Comparison of ENCODE assay signal across 1 cellular context in the genomic region with DNA sequence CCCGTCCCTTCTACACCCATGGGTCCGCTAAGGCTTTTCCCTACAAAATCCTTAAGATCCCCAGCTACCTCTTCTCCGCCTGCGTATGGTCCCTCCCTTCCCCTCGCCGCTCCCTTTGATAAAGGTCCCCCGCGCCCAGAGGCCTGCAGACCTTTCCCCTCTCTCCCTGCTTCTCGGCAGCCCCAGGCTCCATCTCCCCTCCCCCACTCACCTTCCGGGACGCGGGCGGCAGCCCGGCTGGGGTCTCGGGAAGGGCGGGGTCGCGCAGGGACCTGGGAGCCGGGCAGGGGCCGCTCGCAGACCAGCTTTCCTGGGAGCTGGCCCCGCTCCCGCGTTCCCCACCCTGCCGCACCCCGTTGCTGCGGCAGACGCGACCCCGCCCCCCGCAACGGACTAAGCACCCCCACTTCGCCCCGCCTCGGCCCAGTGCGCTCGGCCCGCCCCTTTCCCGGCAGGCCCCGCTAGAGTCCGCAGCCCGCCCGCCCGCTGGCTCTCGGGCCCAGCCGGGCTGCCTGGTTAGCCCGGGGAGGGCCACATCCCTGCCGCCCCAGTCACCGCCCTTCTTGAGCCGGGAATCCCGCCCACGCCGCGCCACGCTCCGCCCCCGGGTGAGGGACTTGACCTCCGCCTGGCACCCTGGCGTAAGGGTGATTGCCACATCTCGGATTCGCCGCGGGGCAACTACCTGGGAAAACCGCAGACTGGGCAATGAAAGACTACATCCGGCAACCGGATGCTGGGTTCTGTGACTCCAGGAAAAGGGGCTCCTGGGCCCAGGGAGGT.
A peak's percentile ranks its signal among the peaks of the same experiment; 100 is the strongest.
TF ChIP-seq lines count a peak whose summit lies in the region.

A gene with protein sequence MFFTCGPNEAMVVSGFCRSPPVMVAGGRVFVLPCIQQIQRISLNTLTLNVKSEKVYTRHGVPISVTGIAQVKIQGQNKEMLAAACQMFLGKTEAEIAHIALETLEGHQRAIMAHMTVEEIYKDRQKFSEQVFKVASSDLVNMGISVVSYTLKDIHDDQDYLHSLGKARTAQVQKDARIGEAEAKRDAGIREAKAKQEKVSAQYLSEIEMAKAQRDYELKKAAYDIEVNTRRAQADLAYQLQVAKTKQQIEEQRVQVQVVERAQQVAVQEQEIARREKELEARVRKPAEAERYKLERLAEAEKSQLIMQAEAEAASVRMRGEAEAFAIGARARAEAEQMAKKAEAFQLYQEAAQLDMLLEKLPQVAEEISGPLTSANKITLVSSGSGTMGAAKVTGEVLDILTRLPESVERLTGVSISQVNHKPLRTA (minus strand): TSS at position 372 of the 783 bp plus-strand sequence. CDS start 498 bp downstream, outside the sequence.

TF ChIP-seq in HEK293, 187 proteins besides CTCF, POLR2A, EP300 and RAD21 (continued from another document and continues in another):
- TF ChIP-seq, protein P1, sequence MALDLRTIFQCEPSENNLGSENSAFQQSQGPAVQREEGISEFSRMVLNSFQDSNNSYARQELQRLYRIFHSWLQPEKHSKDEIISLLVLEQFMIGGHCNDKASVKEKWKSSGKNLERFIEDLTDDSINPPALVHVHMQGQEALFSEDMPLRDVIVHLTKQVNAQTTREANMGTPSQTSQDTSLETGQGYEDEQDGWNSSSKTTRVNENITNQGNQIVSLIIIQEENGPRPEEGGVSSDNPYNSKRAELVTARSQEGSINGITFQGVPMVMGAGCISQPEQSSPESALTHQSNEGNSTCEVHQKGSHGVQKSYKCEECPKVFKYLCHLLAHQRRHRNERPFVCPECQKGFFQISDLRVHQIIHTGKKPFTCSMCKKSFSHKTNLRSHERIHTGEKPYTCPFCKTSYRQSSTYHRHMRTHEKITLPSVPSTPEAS (tag by site-specific recombination; IDR thresholded peaks at IDR 0.05) = no peak
- no peak for TF ChIP-seq ZNF311 (tag by site-specific recombination; IDR thresholded peaks at IDR 0.05; ENCODE audit: borderline replicate concordance)
- TF ChIP-seq ZNF391 (tag by site-specific recombination; IDR thresholded peaks at IDR 0.05; ENCODE audit: borderline replicate concordance, low read depth) = peak; percentile 34; the same call in 1 of the 2 replicates
- TF ChIP-seq ZNF561 (tag by site-specific recombination; IDR thresholded peaks at IDR 0.05; ENCODE audit: borderline replicate concordance) = peak; percentile 74; the same call in 1 of the 2 replicates
- TF ChIP-seq ZNF211 (tag by site-specific recombination; IDR thresholded peaks at IDR 0.05; ENCODE audit: low read depth) = no peak
- peak; percentile 77; the same call in 1 of the 2 replicates for TF ChIP-seq PRDM1 (tag by site-specific recombination; IDR thresholded peaks at IDR 0.05)
- TF ChIP-seq, protein P2, sequence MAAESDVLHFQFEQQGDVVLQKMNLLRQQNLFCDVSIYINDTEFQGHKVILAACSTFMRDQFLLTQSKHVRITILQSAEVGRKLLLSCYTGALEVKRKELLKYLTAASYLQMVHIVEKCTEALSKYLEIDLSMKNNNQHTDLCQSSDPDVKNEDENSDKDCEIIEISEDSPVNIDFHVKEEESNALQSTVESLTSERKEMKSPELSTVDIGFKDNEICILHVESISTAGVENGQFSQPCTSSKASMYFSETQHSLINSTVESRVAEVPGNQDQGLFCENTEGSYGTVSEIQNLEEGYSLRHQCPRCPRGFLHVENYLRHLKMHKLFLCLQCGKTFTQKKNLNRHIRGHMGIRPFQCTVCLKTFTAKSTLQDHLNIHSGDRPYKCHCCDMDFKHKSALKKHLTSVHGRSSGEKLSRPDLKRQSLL (tag by site-specific recombination; IDR thresholded peaks at IDR 0.05) = peak; percentile 18; the same call in 1 of the 2 replicates
- TF ChIP-seq ZNF585B (tag by site-specific recombination; IDR thresholded peaks at IDR 0.05) = no peak
- peak; percentile 81 for TF ChIP-seq ZBTB48 (tag by site-specific recombination; IDR thresholded peaks at IDR 0.05)
- no peak for TF ChIP-seq ZFP37 (tag by site-specific recombination; IDR thresholded peaks at IDR 0.05)
- TF ChIP-seq REPIN1 (tag by site-specific recombination; IDR thresholded peaks at IDR 0.05; ENCODE audit: low read depth) = no peak
- TF ChIP-seq ZNF175 (tag by site-specific recombination; IDR thresholded peaks at IDR 0.05) = no peak
- TF ChIP-seq ZNF548 (tag by site-specific recombination; IDR thresholded peaks at IDR 0.05) = no peak
- TF ChIP-seq HOXD13 (CRISPR knock-in tag; IDR thresholded peaks at IDR 0.05; ENCODE audit: borderline replicate concordance) = no peak; the same call in 1 of the 2 replicates
- TF ChIP-seq ZNF266 (tag by site-specific recombination; IDR thresholded peaks at IDR 0.05; ENCODE audit: low read depth) = no peak
- peak; percentile 76 for TF ChIP-seq ZNF501 (tag by site-specific recombination; IDR thresholded peaks at IDR 0.05)
- no peak for TF ChIP-seq ZBTB1 (tag by site-specific recombination; IDR thresholded peaks at IDR 0.05)
- TF ChIP-seq GLIS2 (tag by site-specific recombination; IDR thresholded peaks at IDR 0.05) = peak; percentile 90; the same call in 1 of the 2 replicates
- TF ChIP-seq ZNF37A (tag by site-specific recombination; IDR thresholded peaks at IDR 0.05) = no peak
- TF ChIP-seq ZNF792 (tag by site-specific recombination; IDR thresholded peaks at IDR 0.05) = no peak
- peak; percentile 82; the same call in 1 of the 2 replicates for TF ChIP-seq ZBTB20 (tag by site-specific recombination; IDR thresholded peaks at IDR 0.05)
- TF ChIP-seq, protein P3, sequence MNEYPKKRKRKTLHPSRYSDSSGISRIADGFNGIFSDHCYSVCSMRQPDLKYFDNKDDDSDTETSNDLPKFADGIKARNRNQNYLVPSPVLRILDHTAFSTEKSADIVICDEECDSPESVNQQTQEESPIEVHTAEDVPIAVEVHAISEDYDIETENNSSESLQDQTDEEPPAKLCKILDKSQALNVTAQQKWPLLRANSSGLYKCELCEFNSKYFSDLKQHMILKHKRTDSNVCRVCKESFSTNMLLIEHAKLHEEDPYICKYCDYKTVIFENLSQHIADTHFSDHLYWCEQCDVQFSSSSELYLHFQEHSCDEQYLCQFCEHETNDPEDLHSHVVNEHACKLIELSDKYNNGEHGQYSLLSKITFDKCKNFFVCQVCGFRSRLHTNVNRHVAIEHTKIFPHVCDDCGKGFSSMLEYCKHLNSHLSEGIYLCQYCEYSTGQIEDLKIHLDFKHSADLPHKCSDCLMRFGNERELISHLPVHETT (tag by site-specific recombination; IDR thresholded peaks at IDR 0.05) = peak; percentile 38; the same call in 1 of the 2 replicates
- TF ChIP-seq ZNF155 (tag by site-specific recombination; IDR thresholded peaks at IDR 0.05) = no peak
- no peak for TF ChIP-seq TCF7L2 (IDR thresholded peaks at IDR 0.05; ENCODE audit: borderline replicate concordance, low read depth, low read length)
- 0 out of 2 replicates have a peak, but pooled peaks have one; percentile 14 for TF ChIP-seq ZNF2 (tag by site-specific recombination; IDR thresholded peaks at IDR 0.05)
- TF ChIP-seq, protein P4, sequence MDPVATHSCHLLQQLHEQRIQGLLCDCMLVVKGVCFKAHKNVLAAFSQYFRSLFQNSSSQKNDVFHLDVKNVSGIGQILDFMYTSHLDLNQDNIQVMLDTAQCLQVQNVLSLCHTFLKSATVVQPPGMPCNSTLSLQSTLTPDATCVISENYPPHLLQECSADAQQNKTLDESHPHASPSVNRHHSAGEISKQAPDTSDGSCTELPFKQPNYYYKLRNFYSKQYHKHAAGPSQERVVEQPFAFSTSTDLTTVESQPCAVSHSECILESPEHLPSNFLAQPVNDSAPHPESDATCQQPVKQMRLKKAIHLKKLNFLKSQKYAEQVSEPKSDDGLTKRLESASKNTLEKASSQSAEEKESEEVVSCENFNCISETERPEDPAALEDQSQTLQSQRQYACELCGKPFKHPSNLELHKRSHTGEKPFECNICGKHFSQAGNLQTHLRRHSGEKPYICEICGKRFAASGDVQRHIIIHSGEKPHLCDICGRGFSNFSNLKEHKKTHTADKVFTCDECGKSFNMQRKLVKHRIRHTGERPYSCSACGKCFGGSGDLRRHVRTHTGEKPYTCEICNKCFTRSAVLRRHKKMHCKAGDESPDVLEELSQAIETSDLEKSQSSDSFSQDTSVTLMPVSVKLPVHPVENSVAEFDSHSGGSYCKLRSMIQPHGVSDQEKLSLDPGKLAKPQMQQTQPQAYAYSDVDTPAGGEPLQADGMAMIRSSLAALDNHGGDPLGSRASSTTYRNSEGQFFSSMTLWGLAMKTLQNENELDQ (tag by site-specific recombination; IDR thresholded peaks at IDR 0.05; ENCODE audit: low read depth) = no peak
- TF ChIP-seq SP7 (tag by site-specific recombination; IDR thresholded peaks at IDR 0.05) = peak; percentile 96
- TF ChIP-seq ZNF10 (tag by site-specific recombination; IDR thresholded peaks at IDR 0.05) = no peak
- no peak for TF ChIP-seq MEIS1 (CRISPR knock-in tag; IDR thresholded peaks at IDR 0.05; ENCODE audit: borderline replicate concordance)
- TF ChIP-seq ZNF335 (tag by site-specific recombination; conservative IDR thresholded peaks at IDR 0.05) = peak; percentile 71
- TF ChIP-seq RBAK (tag by site-specific recombination; IDR thresholded peaks at IDR 0.05) = no peak
- no peak for TF ChIP-seq ZNF555 (tag by site-specific recombination; conservative IDR thresholded peaks at IDR 0.05)
- TF ChIP-seq, protein P5, sequence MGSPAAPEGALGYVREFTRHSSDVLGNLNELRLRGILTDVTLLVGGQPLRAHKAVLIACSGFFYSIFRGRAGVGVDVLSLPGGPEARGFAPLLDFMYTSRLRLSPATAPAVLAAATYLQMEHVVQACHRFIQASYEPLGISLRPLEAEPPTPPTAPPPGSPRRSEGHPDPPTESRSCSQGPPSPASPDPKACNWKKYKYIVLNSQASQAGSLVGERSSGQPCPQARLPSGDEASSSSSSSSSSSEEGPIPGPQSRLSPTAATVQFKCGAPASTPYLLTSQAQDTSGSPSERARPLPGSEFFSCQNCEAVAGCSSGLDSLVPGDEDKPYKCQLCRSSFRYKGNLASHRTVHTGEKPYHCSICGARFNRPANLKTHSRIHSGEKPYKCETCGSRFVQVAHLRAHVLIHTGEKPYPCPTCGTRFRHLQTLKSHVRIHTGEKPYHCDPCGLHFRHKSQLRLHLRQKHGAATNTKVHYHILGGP (tag by site-specific recombination; IDR thresholded peaks at IDR 0.05) = peak; percentile 33; the same call in 1 of the 2 replicates
- TF ChIP-seq ZNF133 (tag by site-specific recombination; IDR thresholded peaks at IDR 0.05) = no peak
- TF ChIP-seq, protein P6, sequence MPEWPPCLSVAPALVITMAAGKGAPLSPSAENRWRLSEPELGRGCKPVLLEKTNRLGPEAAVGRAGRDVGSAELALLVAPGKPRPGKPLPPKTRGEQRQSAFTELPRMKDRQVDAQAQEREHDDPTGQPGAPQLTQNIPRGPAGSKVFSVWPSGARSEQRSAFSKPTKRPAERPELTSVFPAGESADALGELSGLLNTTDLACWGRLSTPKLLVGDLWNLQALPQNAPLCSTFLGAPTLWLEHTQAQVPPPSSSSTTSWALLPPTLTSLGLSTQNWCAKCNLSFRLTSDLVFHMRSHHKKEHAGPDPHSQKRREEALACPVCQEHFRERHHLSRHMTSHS (tag by site-specific recombination; IDR thresholded peaks at IDR 0.05) = no peak
- no peak for TF ChIP-seq ZNF169 (tag by site-specific recombination; IDR thresholded peaks at IDR 0.05)
- no peak for TF ChIP-seq ZNF354C (tag by site-specific recombination; IDR thresholded peaks at IDR 0.05; ENCODE audit: borderline replicate concordance, low read depth)
- TF ChIP-seq, protein P7, sequence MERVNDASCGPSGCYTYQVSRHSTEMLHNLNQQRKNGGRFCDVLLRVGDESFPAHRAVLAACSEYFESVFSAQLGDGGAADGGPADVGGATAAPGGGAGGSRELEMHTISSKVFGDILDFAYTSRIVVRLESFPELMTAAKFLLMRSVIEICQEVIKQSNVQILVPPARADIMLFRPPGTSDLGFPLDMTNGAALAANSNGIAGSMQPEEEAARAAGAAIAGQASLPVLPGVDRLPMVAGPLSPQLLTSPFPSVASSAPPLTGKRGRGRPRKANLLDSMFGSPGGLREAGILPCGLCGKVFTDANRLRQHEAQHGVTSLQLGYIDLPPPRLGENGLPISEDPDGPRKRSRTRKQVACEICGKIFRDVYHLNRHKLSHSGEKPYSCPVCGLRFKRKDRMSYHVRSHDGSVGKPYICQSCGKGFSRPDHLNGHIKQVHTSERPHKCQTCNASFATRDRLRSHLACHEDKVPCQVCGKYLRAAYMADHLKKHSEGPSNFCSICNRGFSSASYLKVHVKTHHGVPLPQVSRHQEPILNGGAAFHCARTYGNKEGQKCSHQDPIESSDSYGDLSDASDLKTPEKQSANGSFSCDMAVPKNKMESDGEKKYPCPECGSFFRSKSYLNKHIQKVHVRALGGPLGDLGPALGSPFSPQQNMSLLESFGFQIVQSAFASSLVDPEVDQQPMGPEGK (tag by site-specific recombination; IDR thresholded peaks at IDR 0.05) = peak; percentile 97
- TF ChIP-seq, protein P8, sequence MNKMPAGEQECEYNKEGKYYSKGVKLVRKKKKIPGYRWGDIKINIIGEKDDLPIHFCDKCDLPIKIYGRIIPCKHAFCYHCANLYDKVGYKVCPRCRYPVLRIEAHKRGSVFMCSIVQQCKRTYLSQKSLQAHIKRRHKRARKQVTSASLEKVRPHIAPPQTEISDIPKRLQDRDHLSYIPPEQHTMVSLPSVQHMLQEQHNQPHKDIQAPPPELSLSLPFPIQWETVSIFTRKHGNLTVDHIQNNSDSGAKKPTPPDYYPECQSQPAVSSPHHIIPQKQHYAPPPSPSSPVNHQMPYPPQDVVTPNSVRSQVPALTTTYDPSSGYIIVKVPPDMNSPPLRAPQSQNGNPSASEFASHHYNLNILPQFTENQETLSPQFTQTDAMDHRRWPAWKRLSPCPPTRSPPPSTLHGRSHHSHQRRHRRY (tag by site-specific recombination; IDR thresholded peaks at IDR 0.05) = no peak
- TF ChIP-seq ZNF701 (tag by site-specific recombination; IDR thresholded peaks at IDR 0.05) = no peak
- TF ChIP-seq ZNF174 (tag by site-specific recombination; IDR thresholded peaks at IDR 0.05) = no peak
- TF ChIP-seq, protein P9, sequence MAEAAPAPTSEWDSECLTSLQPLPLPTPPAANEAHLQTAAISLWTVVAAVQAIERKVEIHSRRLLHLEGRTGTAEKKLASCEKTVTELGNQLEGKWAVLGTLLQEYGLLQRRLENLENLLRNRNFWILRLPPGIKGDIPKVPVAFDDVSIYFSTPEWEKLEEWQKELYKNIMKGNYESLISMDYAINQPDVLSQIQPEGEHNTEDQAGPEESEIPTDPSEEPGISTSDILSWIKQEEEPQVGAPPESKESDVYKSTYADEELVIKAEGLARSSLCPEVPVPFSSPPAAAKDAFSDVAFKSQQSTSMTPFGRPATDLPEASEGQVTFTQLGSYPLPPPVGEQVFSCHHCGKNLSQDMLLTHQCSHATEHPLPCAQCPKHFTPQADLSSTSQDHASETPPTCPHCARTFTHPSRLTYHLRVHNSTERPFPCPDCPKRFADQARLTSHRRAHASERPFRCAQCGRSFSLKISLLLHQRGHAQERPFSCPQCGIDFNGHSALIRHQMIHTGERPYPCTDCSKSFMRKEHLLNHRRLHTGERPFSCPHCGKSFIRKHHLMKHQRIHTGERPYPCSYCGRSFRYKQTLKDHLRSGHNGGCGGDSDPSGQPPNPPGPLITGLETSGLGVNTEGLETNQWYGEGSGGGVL (tag by site-specific recombination; IDR thresholded peaks at IDR 0.05) = peak; percentile 56
- TF ChIP-seq, protein P10, sequence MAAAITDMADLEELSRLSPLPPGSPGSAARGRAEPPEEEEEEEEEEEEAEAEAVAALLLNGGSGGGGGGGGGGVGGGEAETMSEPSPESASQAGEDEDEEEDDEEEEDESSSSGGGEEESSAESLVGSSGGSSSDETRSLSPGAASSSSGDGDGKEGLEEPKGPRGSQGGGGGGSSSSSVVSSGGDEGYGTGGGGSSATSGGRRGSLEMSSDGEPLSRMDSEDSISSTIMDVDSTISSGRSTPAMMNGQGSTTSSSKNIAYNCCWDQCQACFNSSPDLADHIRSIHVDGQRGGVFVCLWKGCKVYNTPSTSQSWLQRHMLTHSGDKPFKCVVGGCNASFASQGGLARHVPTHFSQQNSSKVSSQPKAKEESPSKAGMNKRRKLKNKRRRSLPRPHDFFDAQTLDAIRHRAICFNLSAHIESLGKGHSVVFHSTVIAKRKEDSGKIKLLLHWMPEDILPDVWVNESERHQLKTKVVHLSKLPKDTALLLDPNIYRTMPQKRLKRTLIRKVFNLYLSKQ (tag by site-specific recombination; IDR thresholded peaks at IDR 0.05; ENCODE audit: borderline replicate concordance) = no peak
